Comparison of ENCODE assay signal across 8 cellular contexts in the genomic region with DNA sequence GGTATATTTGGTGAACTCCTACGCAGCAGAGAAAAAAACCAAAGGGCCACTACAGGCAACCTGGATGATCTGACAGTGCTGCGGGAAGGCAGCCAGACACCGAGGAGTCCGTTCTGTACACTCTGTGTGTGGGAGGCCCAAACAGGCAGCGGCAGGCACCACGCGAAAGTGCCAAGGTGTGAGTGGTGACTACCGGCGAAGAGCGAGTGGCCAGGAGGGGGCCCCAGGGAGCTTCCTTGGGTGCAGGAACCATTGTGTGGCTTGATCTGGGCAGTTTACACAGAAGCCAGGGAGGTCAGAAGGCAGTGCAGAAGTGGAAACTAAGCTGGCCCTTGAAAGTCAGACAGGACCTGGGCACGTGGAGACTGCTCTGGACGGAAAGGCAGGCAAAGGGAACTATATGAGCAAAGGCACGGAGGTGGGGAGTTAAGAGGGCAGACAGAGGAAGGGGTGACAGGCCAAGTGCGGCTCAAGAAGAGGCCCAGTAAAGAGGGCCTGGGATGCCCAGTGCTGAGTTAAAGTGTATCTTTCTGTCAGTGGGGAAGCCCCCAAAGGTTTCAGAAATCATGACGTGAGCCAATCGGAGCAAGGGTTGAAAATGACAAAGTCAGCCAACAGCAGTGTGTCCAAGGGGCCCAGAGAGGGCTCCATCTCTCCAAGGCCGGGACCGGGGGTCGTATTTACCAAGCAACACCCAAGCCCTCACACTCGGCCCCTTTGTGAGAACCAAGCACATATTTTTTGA. TPM values are rescaled to one million over a fixed set of nuclear protein-coding genes. Genes with fewer than 3 reads are reported as not detected.
DNase-seq lines count a peak whose midpoint lies in the region; ATAC-seq and TF ChIP-seq lines count a peak whose summit lies in the region.

No MANE protein-coding gene starts in this region.

- no peak overlapping the region for H3K9ac ChIP-seq in smooth muscle cell (ENCODE audit: low read depth)

- no peaks in the 10 kb centered on the region for H3K27me3 ChIP-seq in smooth muscle cell (ENCODE audit: low read depth)

- H2AFZ ChIP-seq in OCI-LY7 (ENCODE audit: low read length) (no peak overlapping the region), smooth muscle cell (ENCODE audit: low read depth) (no peak overlapping the region)

- H3K36me3 Mint-ChIP-seq in activated naive CD8-positive, alpha-beta T cell treated with anti-CD3 and anti-CD28 coated beads, Interleukin-2, amount 10 ng/mL, durations not matched to agents 7 days and 5 days, result peaks cover 3% of the 10 kb centered on the region

- POLR2A ChIA-PET in OCI-LY7 (lab: Charles Lee), result interaction anchor here (0.6 kb wide), 1 partner anchor 239 kb away, joined by 6 read pairs; no protein-coding TSS in a partner anchor
- POLR2A ChIA-PET in activated naive CD8-positive, alpha-beta T cell treated with anti-CD3 and anti-CD28 coated beads, Interleukin-2, amount 10 ng/mL, durations not matched to agents 7 days and 5 days (lab: Charles Lee), result no interaction called here

- H3K4me3 Mint-ChIP-seq in activated naive CD8-positive, alpha-beta T cell treated with anti-CD3 and anti-CD28 coated beads, Interleukin-2, amount 10 ng/mL, durations not matched to agents 7 days and 5 days, result no peak overlapping the region

- no peaks in the 10 kb centered on the region for H3K9me2 ChIP-seq in OCI-LY7 (ENCODE audit: insufficient read depth, low read length)

- H3K27ac ChIP-seq in OCI-LY7 (ENCODE audit: low read depth, low read length, poor library complexity, severe bottlenecking) (peak overlapping the region; percentile 29), smooth muscle cell (ENCODE audit: low read depth) (peak overlapping the region; percentile 21)

- TF ChIP-seq CTCF in GM10266 (IDR thresholded peaks at IDR 0.05; ENCODE audit: control insufficient read depth, insufficient read depth, low read depth, missing control alignments) (peak; percentile 58), OCI-LY7 (conservative IDR thresholded peaks at IDR 0.05; ENCODE audit: low read length) (peak; percentile 86), smooth muscle cell (IDR thresholded peaks at IDR 0.05; ENCODE audit: borderline replicate concordance, insufficient read depth, poor library complexity, severe bottlenecking) (peak; percentile 35)

- no TSS peak for BruUV-seq in OCI-LY7 (replicated peaks; lab: Mats Ljungman, UMichigan)

- peaks cover 10% of the 10 kb centered on the region for H3K4me1 Mint-ChIP-seq in activated naive CD8-positive, alpha-beta T cell treated with anti-CD3 and anti-CD28 coated beads, Interleukin-2, amount 10 ng/mL, durations not matched to agents 7 days and 5 days

- DNase-seq in GM10266 (ENCODE audit: extremely low spot score) (peak; percentile 70), OCI-LY7 (ENCODE audit: low spot score) (peak; percentile 64), hepatic stellate cell (ENCODE audit: low spot score) (peak; percentile 43), smooth muscle cell (lab: John Stamatoyannopoulos, UW; ENCODE audit: unreplicated experiment) (no peak)
- DNase-seq in activated naive CD8-positive, alpha-beta T cell treated with anti-CD3 and anti-CD28 coated beads, Interleukin-2, amount 10 ng/mL, durations not matched to agents 7 days and 5 days, result peak; percentile 52

- H3K4me1 ChIP-seq in OCI-LY7 (ENCODE audit: insufficient read depth, low read length, poor library complexity, severe bottlenecking) (peaks cover 67% of the 10 kb centered on the region), smooth muscle cell (ENCODE audit: low read depth) (peaks cover 37% of the 10 kb centered on the region)

- no peaks in the 10 kb centered on the region for H3K9me3 Mint-ChIP-seq in activated naive CD8-positive, alpha-beta T cell treated with anti-CD3 and anti-CD28 coated beads, Interleukin-2, amount 10 ng/mL, durations not matched to agents 7 days and 5 days

- intact Hi-C loops in OCI-LY7 (cut with micrococcal nuclease; ENCODE audit: unreplicated experiment), result loop anchor here (1.0 to 5.0 kb wide), 2 partner anchors 55 to 91 kb away; a partner anchor contains a TSS

- H3K36me3 ChIP-seq in OCI-LY7 (ENCODE audit: insufficient read depth, low read length) (peaks cover 29% of the 10 kb centered on the region), smooth muscle cell (ENCODE audit: low read depth) (no peaks in the 10 kb centered on the region)

- no peak overlapping the region for H3K4me2 ChIP-seq in OCI-LY7 (ENCODE audit: low read length)
- H3K4me2 ChIP-seq in smooth muscle cell, result no peak overlapping the region

- WGBS in smooth muscle cell (ENCODE audit: low lambda C conversion rate), result 76% methylated on average over 20 of the region's 20 CpGs

- CTCF ChIA-PET in OCI-LY7 (lab: Charles Lee; ENCODE audit: unreplicated experiment), result no interaction called here

- no peak overlapping the region for H3K27ac Mint-ChIP-seq in activated naive CD8-positive, alpha-beta T cell treated with anti-CD3 and anti-CD28 coated beads, Interleukin-2, amount 10 ng/mL, durations not matched to agents 7 days and 5 days

- H3K9me3 ChIP-seq in OCI-LY7 (ENCODE audit: low read length), result no peaks in the 10 kb centered on the region
- no peaks in the 10 kb centered on the region for H3K9me3 ChIP-seq in smooth muscle cell (replicated peaks; ENCODE audit: low read depth)

- peak; percentile 41 for ATAC-seq in activated naive CD8-positive, alpha-beta T cell treated with anti-CD3 and anti-CD28 coated beads, Interleukin-2, amount 10 ng/mL, durations not matched to agents 7 days and 5 days (ENCODE audit: low read depth)
- ATAC-seq in GM19452 (IDR thresholded peaks at IDR 0.05; ENCODE audit: unreplicated experiment) (no peak), GM21528 (IDR thresholded peaks at IDR 0.05; ENCODE audit: low FRiP score, unreplicated experiment) (no peak), GM21737 (IDR thresholded peaks at IDR 0.05; ENCODE audit: unreplicated experiment) (no peak)

- H3K4me3 ChIP-seq in OCI-LY7 (ENCODE audit: low read depth, low read length, poor library complexity, severe bottlenecking) (no peak overlapping the region), smooth muscle cell (no peak overlapping the region)

- H4K20me1 ChIP-seq in OCI-LY7 (ENCODE audit: insufficient read depth, low read length) (no peaks in the 10 kb centered on the region), smooth muscle cell (ENCODE audit: low read depth) (peaks cover 100% of the 10 kb centered on the region)

- no peaks in the 10 kb centered on the region for H3K27me3 Mint-ChIP-seq in activated naive CD8-positive, alpha-beta T cell treated with anti-CD3 and anti-CD28 coated beads, Interleukin-2, amount 10 ng/mL, durations not matched to agents 7 days and 5 days

- peaks cover 7% of the 10 kb centered on the region for H3F3A ChIP-seq in smooth muscle cell (ENCODE audit: low read depth)

- H3K79me2 ChIP-seq in OCI-LY7 (ENCODE audit: insufficient read depth, low read depth, low read length), result peaks cover 41% of the 10 kb centered on the region; the same call in 1 of the 2 replicates
- peaks cover 98% of the 10 kb centered on the region for H3K79me2 ChIP-seq in smooth muscle cell (ENCODE audit: low read depth)

RNA-seq across cellular contexts. Expression of a gene that starts 10.6 kb away (rescaled TPM):
- 11.1 and 19.1 TPM in 2 replicates for total RNA-seq in OCI-LY7 (2014; rRNA removed; shearing (Covaris generic))
- total RNA-seq in OCI-LY7 (2022) (37.8 and 50.2 TPM in 2 replicates), smooth muscle cell (34.1 and 54.4 TPM in 2 replicates)
- total RNA-seq in activated naive CD8-positive, alpha-beta T cell treated with anti-CD3 and anti-CD28 coated beads, Interleukin-2, amount 10 ng/mL, durations not matched to agents 7 days and 5 days, result 10 to 100 TPM; 29.7 to 31.5 TPM
- 96.0 and 96.3 TPM in 2 replicates for polyA plus RNA-seq in smooth muscle cell

RNA-seq across cellular contexts. Expression of a gene that starts 55.0 kb away (rescaled TPM):
- 152 and 182 TPM in 2 replicates for total RNA-seq in OCI-LY7 (2014; rRNA removed; shearing (Covaris generic))
- total RNA-seq in OCI-LY7 (2022) (203 and 211 TPM in 2 replicates), smooth muscle cell (94.7 and 111 TPM in 2 replicates)
- 10 to 100 TPM; 98.5 to 99.3 TPM for total RNA-seq in activated naive CD8-positive, alpha-beta T cell treated with anti-CD3 and anti-CD28 coated beads, Interleukin-2, amount 10 ng/mL, durations not matched to agents 7 days and 5 days
- polyA plus RNA-seq in smooth muscle cell, result 154 and 192 TPM in 2 replicates

Comparison
In these comparisons a context has a peak if more than half of its experiments do, and no peak if none do; other contexts are left out.
1. CTCF ChIP-seq: peak in every context shown above with its lines; median percentile 86 in OCI-LY7; 58 in GM10266; 35 in smooth muscle cell.